8 cellular contexts compared by ENCODE assay signal in the genomic region with DNA sequence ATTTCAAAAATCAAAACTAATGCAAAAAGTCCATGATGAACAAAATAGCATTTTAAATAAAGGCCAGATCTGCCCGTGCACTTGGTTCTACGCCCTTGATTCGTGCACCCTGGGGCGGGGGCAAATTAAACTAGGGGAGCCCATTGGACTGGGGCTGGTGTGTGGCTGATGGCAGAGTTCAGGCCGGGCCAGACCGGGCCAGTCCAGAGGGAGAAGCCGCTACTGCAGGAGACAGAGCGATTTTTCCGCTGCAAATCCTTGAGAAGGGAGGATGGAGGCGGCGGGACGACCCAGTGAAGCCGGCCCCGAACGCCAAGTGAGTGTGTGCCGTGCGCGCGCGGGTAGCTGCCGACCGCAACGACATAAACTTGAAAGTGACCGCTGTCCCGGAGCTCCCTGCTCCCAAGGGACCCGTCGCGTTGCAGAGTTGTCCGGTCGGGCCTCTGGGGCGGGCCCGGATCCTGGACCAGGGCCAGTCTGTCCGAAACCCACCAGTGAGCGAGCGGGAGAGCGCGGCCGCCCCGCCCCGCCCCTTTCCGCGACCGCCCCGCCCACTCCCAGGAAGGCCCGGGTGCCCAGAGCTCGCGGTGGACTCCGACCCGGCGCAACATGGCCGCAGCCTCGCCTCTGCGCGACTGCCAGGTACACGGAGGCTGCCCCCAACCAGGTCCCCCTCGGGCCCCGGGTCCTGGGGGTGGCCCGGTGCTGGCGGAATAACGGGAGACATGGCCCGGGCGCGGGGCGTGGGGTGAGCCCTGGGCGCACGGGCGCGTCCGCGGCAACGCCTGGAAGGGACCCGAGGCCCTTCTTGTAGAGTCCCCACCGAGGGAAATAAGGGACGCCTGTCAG. TPM values are rescaled to one million over a fixed set of nuclear protein-coding genes. Genes with fewer than 3 reads are reported as not detected.
DNase-seq lines count a peak whose midpoint lies in the region; ATAC-seq lines count a peak whose summit lies in the region.

Gene TTC38 (plus strand): TSS at position 578 of the 849 bp plus-strand sequence. CDS start 32 bp downstream, at position 610.

- ATAC-seq in HG02571 (IDR thresholded peaks at IDR 0.05; ENCODE audit: unreplicated experiment) (peak; percentile 61), left lobe of liver (peak; percentile 84), HG02852 (IDR thresholded peaks at IDR 0.05; ENCODE audit: unreplicated experiment) (no peak)

- H3K4me3 ChIP-seq in GM08714 (ENCODE audit: low read length): peak within 1 kb of the TSS; percentile 63

- peak; percentile 14 to 74 for DNase-seq in NCI-H446 (lab: John Stamatoyannopoulos, UW)
- peak; percentile 32 for DNase-seq in activated CD4-positive, alpha-beta T cell treated with anti-CD3 and anti-CD28 coated beads, Interleukin-2, amount 50 U/mL, for 1 hour
- peak; percentile 54 to 86 for DNase-seq in dermis microvascular lymphatic vessel endothelial cell (ENCODE audit: low read depth in 2 of 2)
- DNase-seq in left lobe of liver (ENCODE audit: low spot score): peak; percentile 99
- peak; percentile 29 to 34 for DNase-seq in stimulated activated CD4-positive, alpha-beta T cell treated with anti-CD3 and anti-CD28 coated beads, Interleukin-2, amount 100 ng/mL, for 48 hours

RNA-seq across cellular contexts. Expression of gene TTC38, which starts in this region (rescaled TPM):
- 19.4 and 27.1 TPM in 2 replicates for total RNA-seq in dermis microvascular lymphatic vessel endothelial cell
- total RNA-seq in left lobe of liver: 189 TPM

Comparison
In these comparisons a context has a peak if more than half of its experiments do, and no peak if none do; other contexts are left out.
1. DNase-seq: peak in every context shown above with its lines; median percentile 99 in left lobe of liver; 70 in dermis microvascular lymphatic vessel endothelial cell; 44 in NCI-H446; 32 in activated CD4-positive, alpha-beta T cell treated with anti-CD3 and anti-CD28 coated beads, Interleukin-2, amount 50 U/mL, for 1 hour; 32 in stimulated activated CD4-positive, alpha-beta T cell treated with anti-CD3 and anti-CD28 coated beads, Interleukin-2, amount 100 ng/mL, for 48 hours.